In genomic region chr17:68035131-68035522, GRCh38 we compare ENCODE assay signal across 1 cellular context.
TF ChIP-seq lines count a peak whose summit lies in the region.

No MANE protein-coding gene starts in this region.

TF ChIP-seq in HepG2, 621 proteins besides CTCF, POLR2A, EP300 and RAD21 (continued from another document and continues in another):
- TF ChIP-seq ZBTB46 (CRISPR knock-in tag; IDR thresholded peaks at IDR 0.05; ENCODE audit: borderline replicate concordance) (no peak), ZNF713 (CRISPR knock-in tag; IDR thresholded peaks at IDR 0.05) (no peak), ZNF883 (CRISPR knock-in tag; IDR thresholded peaks at IDR 0.05; ENCODE audit: not compliant biosample characterization) (no peak), FUBP1 (CRISPR knock-in tag; IDR thresholded peaks at IDR 0.05; ENCODE audit: borderline replicate concordance) (no peak), ARNT2 (CRISPR knock-in tag; IDR thresholded peaks at IDR 0.05; ENCODE audit: low read depth) (no peak), ZNF362 (CRISPR knock-in tag; IDR thresholded peaks at IDR 0.05; ENCODE audit: borderline replicate concordance) (no peak), ZEB1 (IDR thresholded peaks at IDR 0.05; ENCODE audit: insufficient replicate concordance, low read depth) (no peak), ESRRA (CRISPR knock-in tag; IDR thresholded peaks at IDR 0.05; ENCODE audit: low read depth) (no peak), SUZ12 (IDR thresholded peaks at IDR 0.05; ENCODE audit: low read depth, low read length) (peak; percentile 24; the same call in 1 of the 2 replicates), FOXK1 (CRISPR knock-in tag; IDR thresholded peaks at IDR 0.05; ENCODE audit: borderline replicate concordance, low read depth) (peak; percentile 50; the same call in 1 of the 2 replicates), KLF6 (CRISPR knock-in tag; IDR thresholded peaks at IDR 0.05) (peak; percentile 17; the same call in 1 of the 2 replicates), ZNF543 (CRISPR knock-in tag; IDR thresholded peaks at IDR 0.05) (no peak), MIER2 (CRISPR knock-in tag; IDR thresholded peaks at IDR 0.05) (no peak), ZNF777 (CRISPR knock-in tag; IDR thresholded peaks at IDR 0.05) (no peak), ZNF7 (CRISPR knock-in tag; IDR thresholded peaks at IDR 0.05) (no peak), ADNP (CRISPR knock-in tag; IDR thresholded peaks at IDR 0.05) (no peak), ZNF878 (CRISPR knock-in tag; IDR thresholded peaks at IDR 0.05) (no peak), RCOR2 (CRISPR knock-in tag; IDR thresholded peaks at IDR 0.05) (no peak), LBX2 (CRISPR knock-in tag; IDR thresholded peaks at IDR 0.05; ENCODE audit: borderline replicate concordance) (no peak), HMGXB3 (CRISPR knock-in tag; IDR thresholded peaks at IDR 0.05; ENCODE audit: borderline replicate concordance) (no peak), ZNF678 (CRISPR knock-in tag; IDR thresholded peaks at IDR 0.05) (no peak), ZNF350 (CRISPR knock-in tag; IDR thresholded peaks at IDR 0.05; ENCODE audit: borderline replicate concordance, low read depth) (no peak), TCF12 (IDR thresholded peaks at IDR 0.05) (no peak), TCF12 (CRISPR knock-in tag; IDR thresholded peaks at IDR 0.05) (no peak), SMAD3 (CRISPR knock-in tag; IDR thresholded peaks at IDR 0.05) (no peak), ZNF549 (CRISPR knock-in tag; IDR thresholded peaks at IDR 0.05) (no peak), AKNA (CRISPR knock-in tag; IDR thresholded peaks at IDR 0.05; ENCODE audit: borderline replicate concordance) (no peak), KLF12 (CRISPR knock-in tag; IDR thresholded peaks at IDR 0.05; ENCODE audit: borderline replicate concordance) (0 out of 2 replicates have a peak, but pooled peaks have one; percentile 74), ZNF34 (CRISPR knock-in tag; IDR thresholded peaks at IDR 0.05; ENCODE audit: borderline replicate concordance) (no peak), ATAD3A (CRISPR knock-in tag; IDR thresholded peaks at IDR 0.05) (no peak), ZNF510 (CRISPR knock-in tag; IDR thresholded peaks at IDR 0.05; ENCODE audit: low read depth) (no peak), RFXAP (CRISPR knock-in tag; IDR thresholded peaks at IDR 0.05; ENCODE audit: borderline replicate concordance) (peak; percentile 17; the same call in 1 of the 2 replicates), DDIT3 (CRISPR knock-in tag; IDR thresholded peaks at IDR 0.05) (no peak), BCLAF1 (IDR thresholded peaks at IDR 0.05) (no peak), MAZ (IDR thresholded peaks at IDR 0.05; ENCODE audit: borderline replicate concordance, low read depth, low read length) (no peak; the same call in 1 of the 2 replicates), MAZ (CRISPR knock-in tag; IDR thresholded peaks at IDR 0.05; ENCODE audit: low read depth) (no peak), MTERF4 (CRISPR knock-in tag; IDR thresholded peaks at IDR 0.05) (no peak), GMEB1 (CRISPR knock-in tag; IDR thresholded peaks at IDR 0.05; ENCODE audit: borderline replicate concordance) (no peak), KAT2B (IDR thresholded peaks at IDR 0.05; ENCODE audit: borderline replicate concordance, low read depth, low read length) (no peak), SOX5 (CRISPR knock-in tag; IDR thresholded peaks at IDR 0.05; ENCODE audit: borderline replicate concordance) (0 out of 2 replicates have a peak, but pooled peaks have one; percentile 29)
